In the genomic region with DNA sequence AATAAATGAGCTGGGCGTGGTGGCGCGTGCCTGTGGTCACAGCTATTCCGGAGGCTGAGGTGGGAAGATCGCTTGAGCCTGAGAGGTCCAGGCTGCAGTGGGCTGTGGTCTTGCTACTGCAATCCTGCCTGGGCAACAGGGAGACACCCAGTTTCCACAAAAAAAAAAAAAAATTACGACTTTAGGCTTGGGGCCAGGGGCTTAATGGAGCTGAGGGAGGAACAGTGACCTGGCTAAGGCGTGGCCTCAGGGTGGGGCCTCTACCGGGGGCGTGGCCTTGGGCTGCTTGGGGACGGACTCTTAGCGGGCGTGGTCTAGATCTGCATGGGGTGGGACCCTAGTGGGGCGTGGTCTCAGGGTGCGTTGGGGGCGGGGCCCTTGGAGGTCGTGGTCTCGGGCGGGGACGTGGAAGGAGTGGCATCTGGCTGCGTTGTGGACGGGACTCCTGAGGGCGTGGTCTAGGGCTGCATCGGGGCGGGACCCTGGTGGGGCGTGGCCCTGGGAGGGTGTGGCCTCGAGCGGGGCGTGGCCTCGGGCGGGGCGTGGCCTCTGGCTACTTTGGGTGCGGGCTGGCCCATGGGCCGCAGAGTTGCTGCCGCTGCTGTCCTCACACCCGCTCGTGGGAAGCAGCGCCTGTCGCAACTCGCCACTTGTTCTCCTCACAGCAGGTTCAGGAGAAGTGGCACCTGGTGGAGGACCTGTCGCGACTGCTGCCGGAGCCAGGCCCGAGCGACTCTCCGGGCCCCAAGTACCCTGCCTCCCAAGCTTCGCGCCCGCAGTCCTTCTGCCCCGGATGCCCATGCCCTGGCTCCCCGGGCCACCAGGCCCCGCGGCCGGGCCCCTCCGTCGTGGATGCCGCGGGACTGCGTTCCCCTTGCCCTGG, we compare ENCODE assay signal across 9 cellular contexts. TPM values are rescaled to one million over a fixed set of nuclear protein-coding genes. Genes with fewer than 3 reads are reported as not detected.
DNase-seq lines count a peak whose midpoint lies in the region; ATAC-seq and TF ChIP-seq lines count a peak whose summit lies in the region.
"Had no signal": no experiment of that assay in that cellular context is flagged by ENCODE, and none has a peak within 500 bp of the region (broad histone marks: within the 10 kb centered on the region; RNA-seq: fewer than 3 reads in every experiment).

No MANE protein-coding gene starts in this region.

- TF ChIP-seq POLR2A in esophagus squamous epithelium (IDR thresholded peaks at IDR 0.05) = peak in 1 of 4 donors; percentile 86

- no peaks in the 10 kb centered on the region for H4K20me1 ChIP-seq in OCI-LY1 (ENCODE audit: insufficient read depth, low read length)

- intact Hi-C loops in esophagus squamous epithelium (cut with DNase I) (no loop called here), tibial artery (cut with DNase I; ENCODE audit: low total_unique reads) (no loop called here)

- no peak overlapping the region for H3K9ac ChIP-seq in OCI-LY1 (ENCODE audit: low read length)

- CTCF ChIA-PET in activated CD8-positive, alpha-beta memory T cell treated with anti-CD3 and anti-CD28 coated beads, Interleukin-2, amount 10 ng/mL, durations not matched to agents 7 days and 5 days (lab: Charles Lee) = interaction anchor here (1.0 to 17.0 kb wide), 8 partner anchors 16 to 120 kb away, joined by 3 to 257 read pairs (median 4); a partner anchor contains a TSS

- no peak overlapping the region for H3K4me3 Mint-ChIP-seq in activated CD8-positive, alpha-beta memory T cell treated with anti-CD3 and anti-CD28 coated beads, Interleukin-2, amount 10 ng/mL, durations not matched to agents 7 days and 5 days

- H3K4me2 ChIP-seq in OCI-LY1 (ENCODE audit: low read length) = peak overlapping the region; percentile 34

- H3K4me3 ChIP-seq in OCI-LY1 (ENCODE audit: low read depth, low read length, poor library complexity, severe bottlenecking) (peak overlapping the region; percentile 11), esophagus squamous epithelium (peak overlapping the region in 3 of 4 donors; percentile 4 to 54 (median 28)), tibial artery (peak overlapping the region in 1 of 2 donors; percentile 7)

- H3K36me3 ChIP-seq in OCI-LY1 (ENCODE audit: insufficient read depth, low read length) (peaks cover 26% of the 10 kb centered on the region), esophagus squamous epithelium (no peaks in the 10 kb centered on the region), tibial artery (no peaks in the 10 kb centered on the region)

- no peaks in the 10 kb centered on the region for H3K27me3 Mint-ChIP-seq in activated CD8-positive, alpha-beta memory T cell treated with anti-CD3 and anti-CD28 coated beads, Interleukin-2, amount 10 ng/mL, durations not matched to agents 7 days and 5 days

- H3K9me3 ChIP-seq in OCI-LY1 (ENCODE audit: low read length) (no peaks in the 10 kb centered on the region), esophagus squamous epithelium (no peaks in the 10 kb centered on the region), tibial artery (no peaks in the 10 kb centered on the region)

- DNase-seq in DMS153 (lab: John Stamatoyannopoulos, UW) (peak; percentile 94), HT-29 (ENCODE audit: low spot score) (peak; percentile 96), esophagus squamous epithelium (lab: John Stamatoyannopoulos, UW) (peak; percentile 86), occipital lobe (lab: John Stamatoyannopoulos, UW) (peak; percentile 41), tibial artery (peak; percentile 81 to 90)
- peak; percentile 99 for DNase-seq in activated CD8-positive, alpha-beta memory T cell treated with anti-CD3 and anti-CD28 coated beads, Interleukin-2, amount 10 ng/mL, durations not matched to agents 7 days and 5 days

- no peaks in the 10 kb centered on the region for H3K27me3 ChIP-seq in OCI-LY1 (ENCODE audit: insufficient read depth, low read length)
- H3K27me3 ChIP-seq in esophagus squamous epithelium = no peaks in the 10 kb centered on the region
- peaks cover 0 to 21% of the 10 kb centered on the region in 2 donors for H3K27me3 ChIP-seq in tibial artery

- H2AFZ ChIP-seq in OCI-LY1 (ENCODE audit: low read length) = no peak overlapping the region

- H3K4me1 Mint-ChIP-seq in activated CD8-positive, alpha-beta memory T cell treated with anti-CD3 and anti-CD28 coated beads, Interleukin-2, amount 10 ng/mL, durations not matched to agents 7 days and 5 days = peaks cover 50% of the 10 kb centered on the region

- no peaks in the 10 kb centered on the region for H3K9me3 Mint-ChIP-seq in activated CD8-positive, alpha-beta memory T cell treated with anti-CD3 and anti-CD28 coated beads, Interleukin-2, amount 10 ng/mL, durations not matched to agents 7 days and 5 days (ENCODE audit: low read depth)

- H3K9me2 ChIP-seq in OCI-LY1 (ENCODE audit: low read depth, low read length) = no peaks in the 10 kb centered on the region

- H3K79me2 ChIP-seq in OCI-LY1 (ENCODE audit: insufficient read depth, low read length) = no peaks in the 10 kb centered on the region

- peaks cover 39% of the 10 kb centered on the region for H3K36me3 Mint-ChIP-seq in activated CD8-positive, alpha-beta memory T cell treated with anti-CD3 and anti-CD28 coated beads, Interleukin-2, amount 10 ng/mL, durations not matched to agents 7 days and 5 days
- H3K36me3 Mint-ChIP-seq: brain had no signal

- H3K4me1 ChIP-seq in OCI-LY1 (ENCODE audit: insufficient read depth, low read length, severe bottlenecking) (peaks cover 21% of the 10 kb centered on the region), esophagus squamous epithelium (peaks cover 38 to 83% (median 38%) of the 10 kb centered on the region in 3 donors), tibial artery (peaks cover 0 to 32% (median 26%) of the 10 kb centered on the region in 4 donors)

- H3K27ac ChIP-seq in OCI-LY1 (ENCODE audit: low read depth, low read length, poor library complexity, severe bottlenecking) = peak overlapping the region; percentile 60
- peak overlapping the region; percentile 74 to 86 (median 84) for H3K27ac ChIP-seq in esophagus squamous epithelium
- H3K27ac ChIP-seq in tibial artery = no peak overlapping the region

- peak overlapping the region; percentile 75 for H3K27ac Mint-ChIP-seq in activated CD8-positive, alpha-beta memory T cell treated with anti-CD3 and anti-CD28 coated beads, Interleukin-2, amount 10 ng/mL, durations not matched to agents 7 days and 5 days

- no peaks in the 10 kb centered on the region for H3F3A ChIP-seq in OCI-LY1 (ENCODE audit: insufficient read depth, low read length)

- TF ChIP-seq CTCF in OCI-LY1 (IDR thresholded peaks at IDR 0.05; ENCODE audit: low read length) (no peak), esophagus squamous epithelium (IDR thresholded peaks at IDR 0.05) (no peak), tibial artery (IDR thresholded peaks at IDR 0.05) (no peak)

- ATAC-seq in GM21423 (IDR thresholded peaks at IDR 0.05; ENCODE audit: unreplicated experiment) = peak; percentile 70
- peak; percentile 93 for ATAC-seq in activated CD8-positive, alpha-beta memory T cell treated with anti-CD3 and anti-CD28 coated beads, Interleukin-2, amount 10 ng/mL, durations not matched to agents 7 days and 5 days

- 24 to 45% methylated on average over 10 to 20 of the region's 58 CpGs for WGBS in esophagus squamous epithelium, 2 donors

RNA-seq across cellular contexts. Expression of a gene that starts 5.8 kb away (rescaled TPM):
- total RNA-seq in HT-29 (2014; rRNA removed; shearing (Covaris generic)) = 0.20 TPM in 1 of 2 replicates, not detected in the other
- total RNA-seq in activated CD8-positive, alpha-beta memory T cell treated with anti-CD3 and anti-CD28 coated beads, Interleukin-2, amount 10 ng/mL, durations not matched to agents 7 days and 5 days = not detected
- under 1 TPM in 2 of 4 donors, not detected in 2; 0.19 to 0.21 TPM for total RNA-seq in esophagus squamous epithelium
- not detected for total RNA-seq in occipital lobe

RNA-seq across cellular contexts. Expression of a gene that starts 9.8 kb away (rescaled TPM):
- 4.1 and 7.2 TPM in 2 replicates for total RNA-seq in HT-29 (2014; rRNA removed; shearing (Covaris generic))
- 100 to 1,000 TPM; 251 to 292 TPM for total RNA-seq in activated CD8-positive, alpha-beta memory T cell treated with anti-CD3 and anti-CD28 coated beads, Interleukin-2, amount 10 ng/mL, durations not matched to agents 7 days and 5 days
- 1 to 10 TPM in 3 of 4 donors, under 1 TPM in 1; 1.00 to 5.7 (median 1.5) TPM for total RNA-seq in esophagus squamous epithelium
- 0.94 TPM for total RNA-seq in occipital lobe

RNA-seq across cellular contexts. Expression of a gene that starts 11.9 kb away (rescaled TPM):
- total RNA-seq in HT-29 (2014; rRNA removed; shearing (Covaris generic)) = 236 and 238 TPM in 2 replicates
- 100 to 1,000 TPM; 347 to 431 TPM for total RNA-seq in activated CD8-positive, alpha-beta memory T cell treated with anti-CD3 and anti-CD28 coated beads, Interleukin-2, amount 10 ng/mL, durations not matched to agents 7 days and 5 days
- total RNA-seq in esophagus squamous epithelium (10 to 100 TPM; 13.3 to 39.6 (median 32.2) TPM), occipital lobe (2.3 TPM)

RNA-seq across cellular contexts. Expression of a gene that starts 28.0 kb away (rescaled TPM):
- total RNA-seq in HT-29 (2014; rRNA removed; shearing (Covaris generic)) = 225 and 231 TPM in 2 replicates
- total RNA-seq in activated CD8-positive, alpha-beta memory T cell treated with anti-CD3 and anti-CD28 coated beads, Interleukin-2, amount 10 ng/mL, durations not matched to agents 7 days and 5 days = 10 to 100 TPM; 41.2 to 80.3 TPM
- total RNA-seq in esophagus squamous epithelium (10 to 100 TPM; 41.2 to 93.9 (median 75.7) TPM), occipital lobe (11.4 TPM)

RNA-seq across cellular contexts. Expression of a gene that starts 46.4 kb away (rescaled TPM):
- 379 and 400 TPM in 2 replicates for total RNA-seq in HT-29 (2014; rRNA removed; shearing (Covaris generic))
- 100 to 1,000 TPM; 145 to 164 TPM for total RNA-seq in activated CD8-positive, alpha-beta memory T cell treated with anti-CD3 and anti-CD28 coated beads, Interleukin-2, amount 10 ng/mL, durations not matched to agents 7 days and 5 days
- total RNA-seq in esophagus squamous epithelium (10 to 100 TPM; 11.3 to 57.7 (median 34.3) TPM), occipital lobe (1.6 TPM)

Comparison
In these comparisons a context has a peak if more than half of its experiments do, and no peak if none do; other contexts are left out.
1. DNase-seq: peak in every context shown above with its lines; median percentile 99 in activated CD8-positive, alpha-beta memory T cell treated with anti-CD3 and anti-CD28 coated beads, Interleukin-2, amount 10 ng/mL, durations not matched to agents 7 days and 5 days; 96 in HT-29; 94 in DMS153; 86 in esophagus squamous epithelium; 86 in tibial artery; 41 in occipital lobe.
2. H3K27ac ChIP-seq: peak in OCI-LY1 (single experiment) and esophagus squamous epithelium (4 of 4); none in tibial artery (0 of 2).
3. RNA of a gene that starts 9.8 kb away (total RNA-seq): 251 to 292 TPM in activated CD8-positive, alpha-beta memory T cell treated with anti-CD3 and anti-CD28 coated beads, Interleukin-2, amount 10 ng/mL, durations not matched to agents 7 days and 5 days; 4.1 to 7.2 TPM in HT-29, 1.00 to 5.7 TPM in esophagus squamous epithelium and 0.94 TPM in occipital lobe (single experiment); every median in the first group is over 10 times any median in the second.